In genomic region chr13:102399791-102400618, GRCh38 we compare ENCODE assay signal across 8 cellular contexts. TPM values are rescaled to one million over a fixed set of nuclear protein-coding genes. Genes with fewer than 3 reads are reported as not detected.
A peak's percentile ranks its signal among the peaks of the same experiment; 100 is the strongest.
DNase-seq lines count a peak whose midpoint lies in the region; ATAC-seq, FAIRE-seq and TF ChIP-seq lines count a peak whose summit lies in the region.

No MANE protein-coding gene starts in this region.

- no peaks in the 10 kb centered on the region for H3K9me3 ChIP-seq in CD4-positive, CD25-positive, alpha-beta regulatory T cell (ENCODE audit: control insufficient read depth in 2 of 2, low read length in 2 of 2)
- H3K9me3 ChIP-seq in mammary epithelial cell (replicated peaks; ENCODE audit: insufficient read depth, low read length) (no peaks in the 10 kb centered on the region), kidney (ENCODE audit: control insufficient read depth in 1 of 2, low read length in 2 of 2) (no peaks in the 10 kb centered on the region), PC-9 (ENCODE audit: insufficient read depth, low read depth) (no peaks in the 10 kb centered on the region)

- no peak overlapping the region for H3K4me3 ChIP-seq in CD4-positive, CD25-positive, alpha-beta regulatory T cell (ENCODE audit: low read depth, low read length)
- H3K4me3 ChIP-seq in mammary epithelial cell (replicated peaks in 1 of 3; ENCODE audit: insufficient read depth in 1 of 3, low read depth in 2 of 3, low read length in 3 of 3) (peak overlapping the region; percentile 51 to 57 (median 52)), kidney (ENCODE audit: low read length in 2 of 2) (peak overlapping the region; percentile 56 to 69), PC-9 (no peak overlapping the region)

- H3K27ac Mint-ChIP-seq in CD4-positive, CD25-positive, alpha-beta regulatory T cell = no peak overlapping the region
- no peak overlapping the region for H3K27ac Mint-ChIP-seq in stimulated activated effector memory CD8-positive, alpha-beta T cell treated with anti-CD3 and anti-CD28 coated beads, Interleukin-12 subunit alpha, Interleukin-12 subunit beta, amount 100 ng/mL, for 72 hours

- no peaks in the 10 kb centered on the region for H3K9me2 ChIP-seq in PC-9 (ENCODE audit: insufficient read depth)

- in situ Hi-C loops in mammary epithelial cell (cut with MboI; ENCODE audit: low sequenced_read_pairs in 2 of 2) = no loop called here

- no peaks in the 10 kb centered on the region for H3K36me3 ChIP-seq in CD4-positive, CD25-positive, alpha-beta regulatory T cell (ENCODE audit: control insufficient read depth, insufficient read depth, low read length)
- H3K36me3 ChIP-seq in mammary epithelial cell (ENCODE audit: insufficient read depth, low read length) (no peaks in the 10 kb centered on the region), kidney (ENCODE audit: control insufficient read depth in 1 of 2, insufficient read depth in 2 of 2, low read length in 2 of 2) (no peaks in the 10 kb centered on the region), PC-9 (ENCODE audit: low read depth) (no peaks in the 10 kb centered on the region)

- peak; percentile 7 to 50 for ATAC-seq in CD4-positive, CD25-positive, alpha-beta regulatory T cell (ENCODE audit: low read depth in 2 of 2)
- ATAC-seq in stimulated activated effector memory CD8-positive, alpha-beta T cell treated with anti-CD3 and anti-CD28 coated beads, Interleukin-12 subunit alpha, Interleukin-12 subunit beta, amount 100 ng/mL, for 72 hours = peak; percentile 57

- H3K36me3 Mint-ChIP-seq in CD4-positive, CD25-positive, alpha-beta regulatory T cell = no peaks in the 10 kb centered on the region
- no peaks in the 10 kb centered on the region for H3K36me3 Mint-ChIP-seq in stimulated activated effector memory CD8-positive, alpha-beta T cell treated with anti-CD3 and anti-CD28 coated beads, Interleukin-12 subunit alpha, Interleukin-12 subunit beta, amount 100 ng/mL, for 72 hours

- peak overlapping the region; percentile 35 to 85 (median 76) for H3K4me3 Mint-ChIP-seq in CD4-positive, CD25-positive, alpha-beta regulatory T cell
- H3K4me3 Mint-ChIP-seq in stimulated activated effector memory CD8-positive, alpha-beta T cell treated with anti-CD3 and anti-CD28 coated beads, Interleukin-12 subunit alpha, Interleukin-12 subunit beta, amount 100 ng/mL, for 72 hours = peak overlapping the region; percentile 70

- POLR2A ChIA-PET in PC-9 (lab: Charles Lee; ENCODE audit: unreplicated experiment) = no interaction called here

- H3K27me3 ChIP-seq in CD4-positive, CD25-positive, alpha-beta regulatory T cell (ENCODE audit: control insufficient read depth, insufficient read depth, low read length) = peaks cover 49% of the 10 kb centered on the region
- peaks cover 3% of the 10 kb centered on the region for H3K27me3 ChIP-seq in mammary epithelial cell (ENCODE audit: insufficient read depth, low read length)
- H3K27me3 ChIP-seq in PC-9 (ENCODE audit: insufficient read depth, low read depth) = peaks cover 89% of the 10 kb centered on the region

- CTCF ChIA-PET in mammary epithelial cell (lab: Charles Lee; ENCODE audit: low non-redundant PET) = no interaction called here
- CTCF ChIA-PET in PC-9 (lab: Charles Lee) = no interaction called here

- no peak for FAIRE-seq in kidney (lab: Jason Lieb, UNC)

- peaks cover 0 to 4% (median 0%) of the 10 kb centered on the region in 7 donors for H3K9me3 Mint-ChIP-seq in CD4-positive, CD25-positive, alpha-beta regulatory T cell
- no peaks in the 10 kb centered on the region for H3K9me3 Mint-ChIP-seq in stimulated activated effector memory CD8-positive, alpha-beta T cell treated with anti-CD3 and anti-CD28 coated beads, Interleukin-12 subunit alpha, Interleukin-12 subunit beta, amount 100 ng/mL, for 72 hours

- BruUV-seq in mammary epithelial cell (replicated peaks; lab: Mats Ljungman, UMichigan) (no TSS peak), PC-9 (replicated peaks; lab: Mats Ljungman, UMichigan) (no TSS peak)

- H3K4me1 Mint-ChIP-seq in CD4-positive, CD25-positive, alpha-beta regulatory T cell = peaks cover 13 to 34% (median 16%) of the 10 kb centered on the region in 4 donors
- peaks cover 32% of the 10 kb centered on the region for H3K4me1 Mint-ChIP-seq in stimulated activated effector memory CD8-positive, alpha-beta T cell treated with anti-CD3 and anti-CD28 coated beads, Interleukin-12 subunit alpha, Interleukin-12 subunit beta, amount 100 ng/mL, for 72 hours

- peaks cover 70% of the 10 kb centered on the region for H3K27me3 Mint-ChIP-seq in CD4-positive, CD25-positive, alpha-beta regulatory T cell

- peaks cover 19% of the 10 kb centered on the region for H3K4me1 ChIP-seq in CD4-positive, CD25-positive, alpha-beta regulatory T cell (ENCODE audit: control insufficient read depth, insufficient read depth, low read length, poor library complexity, severe bottlenecking)
- H3K4me1 ChIP-seq in mammary epithelial cell (ENCODE audit: insufficient read depth, low read length) (peaks cover 14% of the 10 kb centered on the region), kidney (ENCODE audit: control insufficient read depth in 1 of 2, insufficient read depth in 1 of 2, low read depth in 1 of 2, low read length in 2 of 2) (peaks cover 0 to 2% of the 10 kb centered on the region in 2 donors), PC-9 (replicated peaks; ENCODE audit: insufficient read depth) (no peaks in the 10 kb centered on the region)

- H3K79me2 ChIP-seq in mammary epithelial cell (ENCODE audit: insufficient read depth, low read length) (no peaks in the 10 kb centered on the region), PC-9 (ENCODE audit: low read depth) (no peaks in the 10 kb centered on the region)

- no peaks in the 10 kb centered on the region for H4K20me1 ChIP-seq in mammary epithelial cell (ENCODE audit: insufficient read depth, low read length)
- H4K20me1 ChIP-seq in PC-9 (ENCODE audit: insufficient read depth) = no peaks in the 10 kb centered on the region

- H3K9ac ChIP-seq in mammary epithelial cell (ENCODE audit: insufficient read depth, low read length) (no peak overlapping the region), kidney (ENCODE audit: low read length in 2 of 2) (no peak overlapping the region)

- H3K4me2 ChIP-seq in mammary epithelial cell (ENCODE audit: insufficient read depth, low read depth, low read length) (peak overlapping the region; percentile 97), PC-9 (no peak overlapping the region)

- H2AFZ ChIP-seq in mammary epithelial cell (ENCODE audit: low read depth, low read length) (peak overlapping the region; percentile 85), PC-9 (no peak overlapping the region)

- H3F3A ChIP-seq in PC-9 (ENCODE audit: insufficient read depth, low read depth) = no peaks in the 10 kb centered on the region

- TF ChIP-seq CTCF in GM20000 (IDR thresholded peaks at IDR 0.05; ENCODE audit: extremely low read depth, missing control alignments) (no peak), mammary epithelial cell (conservative IDR thresholded peaks at IDR 0.05 in 1 of 2, IDR thresholded peaks at IDR 0.05 in 1 of 2; ENCODE audit: extremely low read depth in 1 of 2, insufficient read depth in 1 of 2, low read depth in 1 of 2, low read length in 2 of 2) (peak in 1 of 2 donors; percentile 36), kidney (IDR thresholded peaks at IDR 0.05; ENCODE audit: borderline replicate concordance, extremely low read depth, insufficient read depth) (peak; percentile 4), PC-9 (conservative IDR thresholded peaks at IDR 0.05) (no peak)

- intact Hi-C loops in mammary epithelial cell (cut with micrococcal nuclease) (loop anchor here (5.0 to 10.0 kb wide), 2 partner anchors 57 to 155 kb away; no protein-coding TSS in a partner anchor), kidney (cut with DNase I) (no loop called here), PC-9 (cut with micrococcal nuclease; ENCODE audit: unreplicated experiment) (no loop called here)

- H3K27ac ChIP-seq in CD4-positive, CD25-positive, alpha-beta regulatory T cell (ENCODE audit: insufficient read depth, low read length, poor library complexity, severe bottlenecking) = no peak overlapping the region
- H3K27ac ChIP-seq in mammary epithelial cell (ENCODE audit: insufficient read depth, low read depth, low read length) = no peak overlapping the region
- no peak overlapping the region for H3K27ac ChIP-seq in kidney (ENCODE audit: low read depth in 2 of 2, low read length in 2 of 2)
- H3K27ac ChIP-seq in PC-9 = no peak overlapping the region

- WGBS in mammary epithelial cell (ENCODE audit: low coverage, missing lambda C conversion rate) = 3% methylated on average over 16 of the region's 56 CpGs

- dilution Hi-C loops in mammary epithelial cell (cut with HindIII; ENCODE audit: low sequenced_read_pairs) = loop anchor here (10.0 kb wide), 1 partner anchor 45 kb away; no protein-coding TSS in a partner anchor

- peak in 2 of 3 donors; percentile 2 to 8 for DNase-seq in CD4-positive, CD25-positive, alpha-beta regulatory T cell
- DNase-seq in GM20000 (ENCODE audit: low spot score) (peak; percentile 60), NCI-H69 (lab: John Stamatoyannopoulos, UW) (peak; percentile 90), mammary epithelial cell (peak; percentile 3), kidney (peak; percentile 71), CD1c-positive myeloid dendritic cell (ENCODE audit: extremely low spot score) (no peak), PC-9 (no peak)
- DNase-seq in stimulated activated effector memory CD8-positive, alpha-beta T cell treated with anti-CD3 and anti-CD28 coated beads, Interleukin-12 subunit alpha, Interleukin-12 subunit beta, amount 100 ng/mL, for 72 hours (ENCODE audit: low spot score in 2 of 2) = peak in 1 of 2 donors; percentile 56

RNA-seq across cellular contexts. Expression of gene FGF14, which starts 1.8 kb away (rescaled TPM):
- total RNA-seq in CD4-positive, CD25-positive, alpha-beta regulatory T cell = not detected
- under 1 TPM in 1 of 4 donors, not detected in 3; 0.09 TPM for polyA plus RNA-seq in CD4-positive, CD25-positive, alpha-beta regulatory T cell
- total RNA-seq in mammary epithelial cell = not detected
- polyA plus RNA-seq in mammary epithelial cell = 0.02 TPM
- not detected for polyA minus RNA-seq in mammary epithelial cell
- total RNA-seq in kidney = 3.3 TPM
- 0.47 TPM for polyA plus RNA-seq in kidney (ENCODE audit: insufficient read depth, low read depth, low replicate concordance)
- total RNA-seq in PC-9 (2021) = not detected in 2 replicates

Comparison
In these comparisons a context has a peak if more than half of its experiments do, and no peak if none do; other contexts are left out.
1. DNase-seq: peak in CD4-positive, CD25-positive, alpha-beta regulatory T cell (2 of 3), GM20000 (single experiment), NCI-H69 (single experiment), mammary epithelial cell (single experiment) and kidney (single experiment); none in CD1c-positive myeloid dendritic cell (single experiment) and PC-9 (0 of 2).
2. H3K4me3 ChIP-seq: peak in mammary epithelial cell (3 of 3) and kidney (2 of 2); none in CD4-positive, CD25-positive, alpha-beta regulatory T cell (single experiment) and PC-9 (single experiment).